In genomic region chr6:149782337-149782736, GRCh38 we compare ENCODE assay signal across 26 cellular contexts.
"Had no signal": no experiment of that assay in that cellular context is flagged by ENCODE, and none has a peak within 500 bp of the region (broad histone marks: within the 10 kb centered on the region; RNA-seq: fewer than 3 reads in every experiment).

No MANE protein-coding gene starts in this region.

- H3K27ac ChIP-seq: heart left ventricle, parathyroid adenoma, right atrium auricular region, spleen, suprapubic skin, tibial artery had no signal

- DNase-seq: activated CD4-positive, alpha-beta T cell treated with anti-CD3 and anti-CD28 coated beads for 4 hours; activated CD4-positive, alpha-beta T cell treated with anti-CD3 and anti-CD28 coated beads, Interleukin-2, amount 50 U/mL, for 48 hours; activated CD4-positive, CD25-positive, alpha-beta regulatory T cell; activated CD8-positive, alpha-beta memory T cell treated with anti-CD3 and anti-CD28 coated beads, Interleukin-2, amount 50 U/mL, for 4 hours; activated effector memory CD4-positive, alpha-beta T cell treated with anti-CD3 and anti-CD28 coated beads, Interleukin-2, amount 50 U/mL, for 16 hours; activated naive CD4-positive, alpha-beta T cell treated with anti-CD3 and anti-CD28 coated beads, Interleukin-2, amount 50 U/mL, for 16 hours; activated naive CD8-positive, alpha-beta T cell treated with anti-CD3 and anti-CD28 coated beads, Interleukin-2, amount 50 U/mL, for 24 hours; activated T-cell treated with anti-CD3 and anti-CD28 coated beads, Interleukin-2, amount 50 U/mL, for 1 hour; amygdala; caudate nucleus; heart left ventricle; hypothalamus; immature natural killer cell; kidney; left colon; midbrain; naive thymus-derived CD4-positive, alpha-beta T cell; nucleus accumbens; spleen; stimulated activated naive CD4-positive, alpha-beta T cell; tibial artery had no signal

- H3K27ac Mint-ChIP-seq: activated naive CD8-positive, alpha-beta T cell treated with anti-CD3 and anti-CD28 coated beads, Interleukin-2, amount 50 U/mL, for 24 hours; activated T-helper 1 cell treated with anti-CD3 and anti-CD28 coated beads, Interleukin-12 subunit alpha, Interleukin-12 subunit beta, Interleukin-2, Interleukin-4 antibody, amounts not matched to agents 30 ng/mL and 10 ng/mL and 1 ng/mL, durations not matched to agents 14 hours and 24 hours and 36 hours; memory B cell; naive thymus-derived CD4-positive, alpha-beta T cell had no signal

- H2AFZ ChIP-seq: parathyroid adenoma had no signal

- H3K4me3 ChIP-seq: heart left ventricle, right atrium auricular region, spleen, suprapubic skin, tibial artery had no signal

- H3K79me2 ChIP-seq: parathyroid adenoma had no signal

- H3K36me3 ChIP-seq: right atrium auricular region had no signal

- ATAC-seq: activated naive CD8-positive, alpha-beta T cell treated with anti-CD3 and anti-CD28 coated beads, Interleukin-2, amount 50 U/mL, for 24 hours; heart left ventricle; left colon; naive thymus-derived CD4-positive, alpha-beta T cell had no signal

- H3K4me1 ChIP-seq: parathyroid adenoma, right atrium auricular region, spleen, suprapubic skin, tibial artery had no signal

- H3K9me3 ChIP-seq: heart left ventricle, right atrium auricular region, spleen, suprapubic skin, tibial artery had no signal

- H3K27me3 Mint-ChIP-seq: activated naive CD8-positive, alpha-beta T cell treated with anti-CD3 and anti-CD28 coated beads, Interleukin-2, amount 50 U/mL, for 24 hours; memory B cell; naive thymus-derived CD4-positive, alpha-beta T cell had no signal

- H3K9me3 Mint-ChIP-seq: activated naive CD8-positive, alpha-beta T cell treated with anti-CD3 and anti-CD28 coated beads, Interleukin-2, amount 50 U/mL, for 24 hours; activated T-helper 1 cell treated with anti-CD3 and anti-CD28 coated beads, Interleukin-12 subunit alpha, Interleukin-12 subunit beta, Interleukin-2, Interleukin-4 antibody, amounts not matched to agents 30 ng/mL and 10 ng/mL and 1 ng/mL, durations not matched to agents 14 hours and 24 hours and 36 hours; immature natural killer cell; memory B cell; naive thymus-derived CD4-positive, alpha-beta T cell had no signal

- H3K4me1 Mint-ChIP-seq: activated naive CD8-positive, alpha-beta T cell treated with anti-CD3 and anti-CD28 coated beads, Interleukin-2, amount 50 U/mL, for 24 hours had no signal

- H3K4me3 Mint-ChIP-seq: activated naive CD8-positive, alpha-beta T cell treated with anti-CD3 and anti-CD28 coated beads, Interleukin-2, amount 50 U/mL, for 24 hours; activated T-helper 1 cell treated with anti-CD3 and anti-CD28 coated beads, Interleukin-12 subunit alpha, Interleukin-12 subunit beta, Interleukin-2, Interleukin-4 antibody, amounts not matched to agents 30 ng/mL and 10 ng/mL and 1 ng/mL, durations not matched to agents 14 hours and 24 hours and 36 hours; immature natural killer cell; memory B cell; naive thymus-derived CD4-positive, alpha-beta T cell had no signal
